In the genomic region with DNA sequence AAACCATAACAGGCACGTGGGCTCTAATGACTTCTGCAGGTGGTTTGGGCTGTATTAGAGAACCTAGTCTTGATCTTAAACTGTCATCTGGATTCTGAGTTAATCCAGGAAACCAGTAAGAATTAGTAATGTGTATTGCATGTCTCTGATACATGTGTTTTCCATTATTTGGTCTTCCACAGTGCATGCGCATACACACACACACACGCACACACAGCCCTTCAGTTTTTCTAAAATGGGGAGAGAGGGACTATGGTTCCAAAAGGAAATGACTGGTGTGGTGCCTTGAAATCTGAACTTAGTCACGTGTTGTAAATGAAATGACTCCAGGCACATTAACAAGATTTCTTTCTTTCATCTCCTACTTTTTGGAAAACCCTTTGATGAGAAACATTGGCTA, we compare ENCODE assay signal across 18 cellular contexts.
DNase-seq lines count a peak whose midpoint lies in the region; ATAC-seq and TF ChIP-seq lines count a peak whose summit lies in the region.
"Had no signal": no experiment of that assay in that cellular context is flagged by ENCODE, and none has a peak within 500 bp of the region (broad histone marks: within the 10 kb centered on the region; RNA-seq: fewer than 3 reads in every experiment).

No MANE protein-coding gene starts in this region.

- H3K4me1 ChIP-seq in A673 (ENCODE audit: insufficient read depth, low read length, poor library complexity, severe bottlenecking) (peaks cover 20% of the 10 kb centered on the region), BE2C (peaks cover 4% of the 10 kb centered on the region)

- POLR2A ChIA-PET in A673 (lab: Charles Lee; ENCODE audit: low non-redundant PET) = no interaction called here

- H3K27me3 ChIP-seq in A673 (replicated peaks; ENCODE audit: insufficient read depth, low read depth, low read length, poor library complexity) = no peaks in the 10 kb centered on the region
- no peaks in the 10 kb centered on the region for H3K27me3 ChIP-seq in BE2C
- H3K27me3 ChIP-seq: tibial artery had no signal

- H3K9me3 ChIP-seq in A673 (ENCODE audit: low read depth, low read length, poor library complexity, severe bottlenecking) (no peaks in the 10 kb centered on the region), BE2C (no peaks in the 10 kb centered on the region)
- H3K9me3 ChIP-seq: tibial artery had no signal

- intact Hi-C loops in A673 (cut with micrococcal nuclease; ENCODE audit: unreplicated experiment) = no loop called here

- BruUV-seq in A673 (replicated peaks; lab: Mats Ljungman, UMichigan) = no TSS peak

- DNase-seq in A673 (ENCODE audit: low spot score) (peak; percentile 85), ELR (ENCODE audit: low read depth) (peak; percentile 56), fibroblast of the conjunctiva (ENCODE audit: low read depth) (peak; percentile 85), cerebellum (ENCODE audit: low spot score) (no peak), BE2C (no peak)
- no peak for DNase-seq in activated CD4-positive, alpha-beta T cell treated with anti-CD3 and anti-CD28 coated beads, Interleukin-2, amount 50 U/mL, for 4 hours
- DNase-seq: activated T-cell treated with anti-CD3 and anti-CD28 coated beads, Interleukin-2, amount 50 U/mL, for 72 hours; DMS53; H7; KBM-7; NCI-H1417 treated with DMSO at 0.1 percent for 48 hours; NCI-H345; nephron progenitor cell; SIG-M5; stimulated activated CD4-positive, alpha-beta T cell treated with anti-CD3 and anti-CD28 coated beads, Interleukin-4, amount 100 ng/mL, for 4 hours; tibial artery had no signal

- H3K27ac ChIP-seq in A673 (ENCODE audit: low read depth, low read length, poor library complexity, severe bottlenecking) = peak overlapping the region; percentile 54

- TF ChIP-seq CTCF in A673 (conservative IDR thresholded peaks at IDR 0.05; ENCODE audit: low read depth, low read length) (no peak), BE2C (IDR thresholded peaks at IDR 0.05; ENCODE audit: low read depth, low read length) (no peak)

- H3K4me3 ChIP-seq in A673 (ENCODE audit: low read depth, low read length, poor library complexity, severe bottlenecking) (no peak overlapping the region), BE2C (ENCODE audit: low read depth, low read length) (no peak overlapping the region)
- H3K4me3 ChIP-seq: tibial artery had no signal

- CTCF ChIA-PET in A673 (lab: Charles Lee) = no interaction called here

- no peaks in the 10 kb centered on the region for H3K36me3 ChIP-seq in A673 (ENCODE audit: insufficient read depth, low read length, poor library complexity, severe bottlenecking)
- H3K36me3 ChIP-seq in BE2C = no peaks in the 10 kb centered on the region

- ATAC-seq in SK-N-SH treated with all-trans-retinoic acid at 6 μM for 48 hours (peak; percentile 83), HG02678 (IDR thresholded peaks at IDR 0.05; ENCODE audit: unreplicated experiment) (no peak)
- ATAC-seq: activated T-cell treated with anti-CD3 and anti-CD28 coated beads, Interleukin-2, amount 50 U/mL, for 72 hours had no signal

TF ChIP-seq in SK-N-SH treated with all-trans-retinoic acid at 6 μM for 48 hours, 23 proteins besides CTCF, POLR2A, EP300 and RAD21:
- TF ChIP-seq RARB (CRISPR knock-in tag; IDR thresholded peaks at IDR 0.05) (0 out of 2 replicates have a peak, but pooled peaks have one; percentile 5), TOX (CRISPR knock-in tag; IDR thresholded peaks at IDR 0.05; ENCODE audit: borderline replicate concordance) (peak; percentile 79), PPARA (CRISPR knock-in tag; IDR thresholded peaks at IDR 0.05; ENCODE audit: borderline replicate concordance) (no peak), ZC3H10 (CRISPR knock-in tag; IDR thresholded peaks at IDR 0.05) (0 out of 2 replicates have a peak, but pooled peaks have one; percentile 41)

Comparison
In these comparisons a context has a peak if more than half of its experiments do, and no peak if none do; other contexts are left out.
1. DNase-seq: peak in A673 (single experiment), ELR (single experiment) and fibroblast of the conjunctiva (single experiment); none in cerebellum (single experiment), BE2C (single experiment) and activated CD4-positive, alpha-beta T cell treated with anti-CD3 and anti-CD28 coated beads, Interleukin-2, amount 50 U/mL, for 4 hours (0 of 2).